In genomic region chr16:85798901-85799496, GRCh38 we compare ENCODE assay signal across 8 cellular contexts. TPM values are rescaled to one million over a fixed set of nuclear protein-coding genes. Genes with fewer than 3 reads are reported as not detected.
DNase-seq lines count a peak whose midpoint lies in the region; ATAC-seq lines count a peak whose summit lies in the region.

No MANE protein-coding gene starts in this region.

- peak overlapping the region; percentile 8 for H2BK5ac ChIP-seq in mesendoderm (ENCODE audit: low read length)

- H3K4me2 ChIP-seq in mesendoderm (ENCODE audit: low read length): peak overlapping the region; percentile 36

- peak overlapping the region; percentile 87 for H3K4ac ChIP-seq in mesendoderm (ENCODE audit: low read depth, low read length)

- peak overlapping the region; percentile 69 for H3K18ac ChIP-seq in mesendoderm (ENCODE audit: low read length)

- H3K56ac ChIP-seq in mesendoderm (ENCODE audit: low read length): peak overlapping the region; percentile 92

- no CpG with 5 or more reads among the region's 51 CpGs for WGBS in mesendoderm (ENCODE audit: extremely low coverage, insufficient coverage, low lambda C conversion rate)
- WGBS in thymus: under 1% methylated on average over 51 of the region's 51 CpGs

- H3K9me3 ChIP-seq in thymus (ENCODE audit: control insufficient read depth): no peaks in the 10 kb centered on the region

- H3K79me1 ChIP-seq in mesendoderm (ENCODE audit: low read length): peaks cover 45% of the 10 kb centered on the region

- H4K8ac ChIP-seq in mesendoderm (ENCODE audit: low read depth, low read length): no peak overlapping the region

- peak overlapping the region; percentile 87 for H3K9ac ChIP-seq in mesendoderm (ENCODE audit: low read length)

- no peak overlapping the region for H2AK5ac ChIP-seq in mesendoderm (ENCODE audit: low read length)

- H3K36me3 ChIP-seq in mesendoderm (ENCODE audit: control insufficient read depth, insufficient read depth, low read length) (peaks cover 15% of the 10 kb centered on the region), thymus (ENCODE audit: control insufficient read depth, insufficient read depth) (peaks cover 49% of the 10 kb centered on the region)

- H3K4me1 ChIP-seq in mesendoderm (ENCODE audit: control insufficient read depth, low read depth, low read length) (no peaks in the 10 kb centered on the region), thymus (ENCODE audit: control insufficient read depth, insufficient read depth, low read length) (peaks cover 14% of the 10 kb centered on the region)

- H3K4me3 ChIP-seq in mesendoderm (ENCODE audit: low read length) (peak overlapping the region; percentile 52), thymus (ENCODE audit: low read length) (peak overlapping the region; percentile 91)

- no peaks in the 10 kb centered on the region for H3K27me3 ChIP-seq in mesendoderm (ENCODE audit: insufficient read depth, low read length, poor library complexity)
- no peaks in the 10 kb centered on the region for H3K27me3 ChIP-seq in thymus (ENCODE audit: control insufficient read depth, insufficient read depth)

- H3K27ac ChIP-seq in mesendoderm (ENCODE audit: low read depth, low read length) (peak overlapping the region; percentile 80), thymus (ENCODE audit: low read depth) (peak overlapping the region; percentile 68)

- no peak overlapping the region for H2BK120ac ChIP-seq in mesendoderm (ENCODE audit: low read depth, low read length)

- peak overlapping the region; percentile 48 for H3K23ac ChIP-seq in mesendoderm (ENCODE audit: low read length)

- no peak overlapping the region for H4K5ac ChIP-seq in mesendoderm (ENCODE audit: low read length)

- H3K79me2 ChIP-seq in mesendoderm (ENCODE audit: control insufficient read depth, insufficient read depth, low read length): peaks cover 74% of the 10 kb centered on the region

- peak; percentile 24 for ATAC-seq in GM18909 (IDR thresholded peaks at IDR 0.05; ENCODE audit: poor library complexity, unreplicated experiment)
- ATAC-seq in HG03196 (IDR thresholded peaks at IDR 0.05; ENCODE audit: unreplicated experiment): peak; percentile 21

- peak; percentile 83 for DNase-seq in AG20443 (ENCODE audit: low spot score)
- DNase-seq in T-helper 2 cell: peak in 3 of 5 experiments; percentile 21 to 57 (median 34)
- peak; percentile 14 for DNase-seq in effector CD4-positive, alpha-beta T cell
- DNase-seq in mesendoderm: no peak
- no peak for DNase-seq in DMS79 treated with DMSO at 0.1 percent for 48 hours (lab: John Stamatoyannopoulos, UW)

- no peak overlapping the region for H2BK15ac ChIP-seq in mesendoderm (replicated peaks; ENCODE audit: low read depth)

RNA-seq across cellular contexts. Expression of gene EMC8, which starts 0.3 kb away (rescaled TPM):
- 40.5 TPM for polyA plus RNA-seq in mesendoderm (2013, experiment 1 of 2)
- 39.9 TPM for polyA plus RNA-seq in mesendoderm (2013, experiment 2 of 2)
- 16.8 TPM for polyA plus RNA-seq in thymus

RNA-seq across cellular contexts. Expression of gene COX4I1, which starts 0.5 kb away (rescaled TPM):
- 818 TPM for polyA plus RNA-seq in mesendoderm (2013, experiment 1 of 2)
- polyA plus RNA-seq in mesendoderm (2013, experiment 2 of 2): 789 TPM
- 890 TPM for polyA plus RNA-seq in thymus

RNA-seq across cellular contexts. Expression of gene C16orf74, which starts 48.1 kb away (rescaled TPM):
- polyA plus RNA-seq in mesendoderm (2013, experiment 1 of 2): 7.3 TPM
- 7.5 TPM for polyA plus RNA-seq in mesendoderm (2013, experiment 2 of 2)
- 6.4 TPM for polyA plus RNA-seq in thymus

Comparison
In these comparisons a context has a peak if more than half of its experiments do, and no peak if none do; other contexts are left out.
1. DNase-seq: peak in AG20443 (single experiment), T-helper 2 cell (3 of 5) and effector CD4-positive, alpha-beta T cell (single experiment); none in mesendoderm (single experiment) and DMS79 treated with DMSO at 0.1 percent for 48 hours (single experiment).